9 cellular contexts compared by ENCODE assay signal in the genomic region with DNA sequence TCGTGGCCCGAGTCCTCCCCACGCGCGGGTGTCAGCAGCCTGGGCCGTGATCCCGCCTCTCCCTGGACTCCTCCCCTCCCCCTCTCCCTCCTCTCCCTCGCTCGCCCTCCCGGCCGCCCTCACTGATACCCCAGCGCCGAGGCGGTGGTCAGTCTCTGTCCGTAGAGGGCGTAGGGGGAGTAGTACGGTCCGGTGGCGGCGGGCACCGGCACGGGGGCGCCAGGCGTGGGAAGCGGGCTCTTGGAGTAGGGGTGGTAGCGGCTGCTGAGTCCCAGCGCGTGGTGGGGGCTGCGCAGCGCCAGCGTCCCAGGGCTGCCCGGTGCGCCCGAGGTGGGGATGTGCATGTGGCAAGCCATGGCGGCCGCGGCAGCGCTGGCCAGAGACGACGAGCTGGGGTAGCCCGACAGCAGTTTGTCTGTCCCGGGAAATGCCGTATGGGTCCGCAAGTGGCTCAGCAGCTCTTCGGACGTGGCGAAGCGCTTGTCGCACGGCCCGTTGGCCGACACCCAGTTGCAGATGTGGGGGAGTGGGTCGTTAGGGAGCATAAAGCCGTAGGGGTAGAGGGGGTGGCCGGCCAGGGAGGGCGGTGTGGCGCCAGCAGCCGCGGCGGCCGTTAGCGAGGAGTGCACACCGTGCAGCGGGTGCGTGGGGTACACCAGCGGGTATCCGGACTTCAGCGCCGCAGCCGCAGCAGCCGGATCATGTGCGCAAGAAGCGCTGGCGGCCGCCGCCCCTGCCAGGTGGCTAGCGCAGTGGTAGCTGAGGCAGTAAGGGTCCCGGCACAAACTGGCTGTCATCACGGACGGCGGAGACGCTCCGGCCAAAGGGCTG. TPM values are rescaled to one million over a fixed set of nuclear protein-coding genes. Genes with fewer than 3 reads are reported as not detected.
DNase-seq lines count a peak whose midpoint lies in the region; ATAC-seq and TF ChIP-seq lines count a peak whose summit lies in the region.
"Had no signal": no experiment of that assay in that cellular context is flagged by ENCODE, and none has a peak within 500 bp of the region (broad histone marks: within the 10 kb centered on the region; RNA-seq: fewer than 3 reads in every experiment).

No MANE protein-coding gene starts in this region.

- H3K36me3 ChIP-seq in HUES6 (ENCODE audit: control insufficient read depth, insufficient read depth, low read length) = no peaks in the 10 kb centered on the region
- H3K36me3 ChIP-seq in right lobe of liver = peaks cover 0 to 6% (median 0%) of the 10 kb centered on the region in 4 donors
- H3K36me3 ChIP-seq in suprapubic skin = peaks cover 16% of the 10 kb centered on the region
- no peaks in the 10 kb centered on the region for H3K36me3 ChIP-seq in CD4-positive, alpha-beta memory T cell (ENCODE audit: insufficient read depth, low read length)

- no peaks in the 10 kb centered on the region for H3K9me3 ChIP-seq in HUES6 (ENCODE audit: control insufficient read depth, insufficient read depth, low read depth, low read length)
- H3K9me3 ChIP-seq in right lobe of liver = no peaks in the 10 kb centered on the region
- H3K9me3 ChIP-seq in suprapubic skin = no peaks in the 10 kb centered on the region
- H3K9me3 ChIP-seq in CD4-positive, alpha-beta memory T cell (ENCODE audit: control insufficient read depth in 1 of 2, low read length in 2 of 2) = no peaks in the 10 kb centered on the region

- H3K9ac ChIP-seq in HUES6 (ENCODE audit: low read length) = peak overlapping the region; percentile 94

- no peak for ATAC-seq in right lobe of liver
- no peak for ATAC-seq in HG02973 (IDR thresholded peaks at IDR 0.05; ENCODE audit: unreplicated experiment)

- peaks cover 0 to 3% of the 10 kb centered on the region in 2 donors for H3K36me3 Mint-ChIP-seq in CD4-positive, alpha-beta memory T cell
- H3K36me3 Mint-ChIP-seq: IgD-negative memory B cell had no signal

- intact Hi-C loops in right lobe of liver (cut with DNase I) = loop anchor here in 1 of 2 donors (10.0 kb wide), 2 partner anchors 516 to 636 kb away; no protein-coding TSS in a partner anchor
- intact Hi-C loops in CD4-positive, alpha-beta memory T cell (cut with micrococcal nuclease) = no loop called here

- no peak for TF ChIP-seq CTCF in coronary artery (IDR thresholded peaks at IDR 0.05)
- TF ChIP-seq CTCF in right lobe of liver (IDR thresholded peaks at IDR 0.05) = no peak
- TF ChIP-seq CTCF in suprapubic skin (IDR thresholded peaks at IDR 0.05) = no peak

- H3K27me3 ChIP-seq in HUES6 (ENCODE audit: control insufficient read depth, insufficient read depth, low read length) (peaks cover 92% of the 10 kb centered on the region), right lobe of liver (no peaks in the 10 kb centered on the region), suprapubic skin (no peaks in the 10 kb centered on the region)
- H3K27me3 ChIP-seq in CD4-positive, alpha-beta memory T cell (ENCODE audit: insufficient read depth, low read length) = peaks cover 30% of the 10 kb centered on the region

- CTCF ChIA-PET in CD4-positive, alpha-beta memory T cell (lab: Charles Lee; ENCODE audit: partially characterized antibody) = no interaction called here

- 75% methylated on average over 40 of the region's 83 CpGs for WGBS in right lobe of liver (ENCODE audit: insufficient coverage, low coverage, low lambda C conversion rate, missing lambda C conversion rate)
- WGBS in suprapubic skin = 72% methylated on average over 54 of the region's 83 CpGs

- H3K9me3 Mint-ChIP-seq in CD4-positive, alpha-beta memory T cell = peaks cover 0 to 6% (median 0%) of the 10 kb centered on the region in 8 donors

- peaks cover 8 to 34% (median 25%) of the 10 kb centered on the region in 4 donors for H3K4me1 Mint-ChIP-seq in CD4-positive, alpha-beta memory T cell

- POLR2A ChIA-PET in CD4-positive, alpha-beta memory T cell (lab: Charles Lee; ENCODE audit: partially characterized antibody) = no interaction called here

- H3K27ac Mint-ChIP-seq in CD4-positive, alpha-beta memory T cell = no peak overlapping the region
- H3K27ac Mint-ChIP-seq: IgD-negative memory B cell had no signal

- no peak for TF ChIP-seq EP300 in suprapubic skin (IDR thresholded peaks at IDR 0.05)

- TF ChIP-seq POLR2A in right lobe of liver (IDR thresholded peaks at IDR 0.05) (no peak), suprapubic skin (IDR thresholded peaks at IDR 0.05) (no peak)

- H3K4me3 ChIP-seq in HUES6 (ENCODE audit: low read depth, low read length) = peak overlapping the region; percentile 78
- H3K4me3 ChIP-seq in coronary artery = peak overlapping the region; percentile 96
- peak overlapping the region; percentile 86 to 95 (median 92) for H3K4me3 ChIP-seq in right lobe of liver
- H3K4me3 ChIP-seq in suprapubic skin = peak overlapping the region; percentile 89
- no peak overlapping the region for H3K4me3 ChIP-seq in CD4-positive, alpha-beta memory T cell (ENCODE audit: low read length in 2 of 2)

- peaks cover 40 to 42% of the 10 kb centered on the region in 2 donors for H3K27me3 Mint-ChIP-seq in CD4-positive, alpha-beta memory T cell

- no peak overlapping the region for H3K27ac ChIP-seq in HUES6 (ENCODE audit: low read depth, low read length)
- peak overlapping the region; percentile 78 to 100 for H3K27ac ChIP-seq in coronary artery
- peak overlapping the region; percentile 24 to 97 (median 93) for H3K27ac ChIP-seq in right lobe of liver
- H3K27ac ChIP-seq in suprapubic skin = peak overlapping the region; percentile 97
- no peak overlapping the region for H3K27ac ChIP-seq in CD4-positive, alpha-beta memory T cell (ENCODE audit: low read depth, low read length)

- peaks cover 15% of the 10 kb centered on the region for H3K4me1 ChIP-seq in HUES6 (ENCODE audit: control insufficient read depth, insufficient read depth, low read length)
- peaks cover 0 to 13% (median 2%) of the 10 kb centered on the region in 4 donors for H3K4me1 ChIP-seq in right lobe of liver
- peaks cover 50% of the 10 kb centered on the region for H3K4me1 ChIP-seq in suprapubic skin
- peaks cover 30% of the 10 kb centered on the region for H3K4me1 ChIP-seq in CD4-positive, alpha-beta memory T cell (ENCODE audit: insufficient read depth, low read length)

- no peak for DNase-seq in coronary artery (ENCODE audit: low spot score)
- peak in 2 of 3 donors; percentile 34 to 59 for DNase-seq in right lobe of liver
- no peak for DNase-seq in suprapubic skin (ENCODE audit: low spot score in 2 of 2)
- no peak for DNase-seq in activated CD4-positive, alpha-beta T cell treated with anti-CD3 and anti-CD28 coated beads, Interleukin-2, amount 50 U/mL, for 4 hours
- no peak for DNase-seq in CD4-positive, alpha-beta memory T cell
- no peak for DNase-seq in amygdala (lab: John Stamatoyannopoulos, UW)

- peak overlapping the region in 3 of 8 donors; percentile 32 to 74 (median 66) for H3K4me3 Mint-ChIP-seq in CD4-positive, alpha-beta memory T cell

RNA-seq across cellular contexts. Expression of a gene that starts 2.7 kb away (rescaled TPM):
- 1 to 10 TPM; 2.9 to 7.1 (median 5.4) TPM for total RNA-seq in right lobe of liver
- 1 to 10 TPM; 5.7 to 7.6 (median 6.6) TPM for total RNA-seq in suprapubic skin
- under 1 TPM in 1 of 2 experiments, not detected in 1; 0.12 TPM for total RNA-seq in CD4-positive, alpha-beta memory T cell
- polyA plus RNA-seq in CD4-positive, alpha-beta memory T cell = not detected
- polyA plus RNA-seq: IgD-negative memory B cell had no signal

RNA-seq across cellular contexts. Expression of a gene that starts 32.6 kb away (rescaled TPM):
- total RNA-seq in right lobe of liver (10 to 100 TPM in 5 of 6 experiments, 1 to 10 TPM in 1; 9.9 to 19.9 (median 16.3) TPM), suprapubic skin (1 to 10 TPM in 2 of 4 donors, under 1 TPM in 1, not detected in 1; 0.10 to 2.9 (median 1.9) TPM)
- total RNA-seq in CD4-positive, alpha-beta memory T cell = not detected
- polyA plus RNA-seq in CD4-positive, alpha-beta memory T cell = not detected
- polyA plus RNA-seq: IgD-negative memory B cell had no signal

Comparison
In these comparisons a context has a peak if more than half of its experiments do, and no peak if none do; other contexts are left out.
1. H3K27ac ChIP-seq: peak in coronary artery (2 of 2), right lobe of liver (3 of 3) and suprapubic skin (single experiment); none in HUES6 (single experiment) and CD4-positive, alpha-beta memory T cell (single experiment).
2. H3K4me3 ChIP-seq: peak in HUES6 (single experiment), coronary artery (single experiment), right lobe of liver (3 of 3) and suprapubic skin (single experiment); none in CD4-positive, alpha-beta memory T cell (0 of 2).
3. DNase-seq: peak in right lobe of liver (2 of 3); none in coronary artery (single experiment), suprapubic skin (0 of 2), activated CD4-positive, alpha-beta T cell treated with anti-CD3 and anti-CD28 coated beads, Interleukin-2, amount 50 U/mL, for 4 hours (0 of 2), CD4-positive, alpha-beta memory T cell (0 of 5) and amygdala (0 of 56).